18 cellular contexts compared by ENCODE assay signal in genomic region chr10:51269816-51270215, GRCh38.
DNase-seq lines count a peak whose midpoint lies in the region; ATAC-seq and TF ChIP-seq lines count a peak whose summit lies in the region.
"Had no signal": no experiment of that assay in that cellular context is flagged by ENCODE, and none has a peak within 500 bp of the region (broad histone marks: within the 10 kb centered on the region; RNA-seq: fewer than 3 reads in every experiment).

No MANE protein-coding gene starts in this region.

- no peak overlapping the region for H3K4me3 Mint-ChIP-seq in activated naive CD8-positive, alpha-beta T cell treated with anti-CD3 and anti-CD28 coated beads for 36 hours
- H3K4me3 Mint-ChIP-seq: stimulated activated memory B cell treated with anti-CD40 and anti-IgM and Interleukin-4, amounts not matched to agents 10 μg/mL and 1 μg/mL and 100 μg/mL, for 72 hours; T-helper 1 cell treated with Interleukin-12 subunit alpha and Interleukin-12 subunit beta and Interleukin-4 antibody, amounts not matched to agents 30 μg/mL and 1 μg/mL, for 36 hours; type B pancreatic cell had no signal

- H3K27me3 Mint-ChIP-seq in activated naive CD8-positive, alpha-beta T cell treated with anti-CD3 and anti-CD28 coated beads for 36 hours = no peaks in the 10 kb centered on the region
- H3K27me3 Mint-ChIP-seq: stimulated activated memory B cell treated with anti-CD40 and anti-IgM and Interleukin-4, amounts not matched to agents 10 μg/mL and 1 μg/mL and 100 μg/mL, for 72 hours; type B pancreatic cell had no signal

- H3K36me3 Mint-ChIP-seq in activated naive CD8-positive, alpha-beta T cell treated with anti-CD3 and anti-CD28 coated beads for 36 hours = no peaks in the 10 kb centered on the region
- H3K36me3 Mint-ChIP-seq: stimulated activated memory B cell treated with anti-CD40 and anti-IgM and Interleukin-4, amounts not matched to agents 10 μg/mL and 1 μg/mL and 100 μg/mL, for 72 hours had no signal

- DNase-seq in AG09319 (ENCODE audit: extremely low read depth, low read depth) (peak; percentile 39), amniotic stem cell (lab: John Stamatoyannopoulos, UW) (peak; percentile 1), iris pigment epithelial cell (ENCODE audit: low read depth) (peak; percentile 21), dedifferentiated amniotic fluid mesenchymal stem cell (ENCODE audit: extremely low spot score) (no peak)
- no peak for DNase-seq in activated CD4-positive, alpha-beta T cell treated with anti-CD3 and anti-CD28 coated beads for 4 hours
- no peak for DNase-seq in activated naive CD8-positive, alpha-beta T cell treated with anti-CD3 and anti-CD28 coated beads for 36 hours
- DNase-seq: activated CD4-positive, CD25-positive, alpha-beta regulatory T cell treated with anti-CD3 and anti-CD28 coated beads, Interleukin-2, amount 50 U/mL, for 72 hours; activated CD8-positive, alpha-beta memory T cell treated with anti-CD3 and anti-CD28 coated beads, Interleukin-2, amount 50 U/mL, for 4 hours; activated naive CD4-positive, alpha-beta T cell; Calu3; foreskin melanocyte; GF-D8; NCI-H2081 had no signal

- no peaks in the 10 kb centered on the region for H3K4me1 Mint-ChIP-seq in activated naive CD8-positive, alpha-beta T cell treated with anti-CD3 and anti-CD28 coated beads for 36 hours
- H3K4me1 Mint-ChIP-seq: stimulated activated memory B cell treated with anti-CD40 and anti-IgM and Interleukin-4, amounts not matched to agents 10 μg/mL and 1 μg/mL and 100 μg/mL, for 72 hours had no signal

- no peak overlapping the region for H3K27ac Mint-ChIP-seq in activated naive CD8-positive, alpha-beta T cell treated with anti-CD3 and anti-CD28 coated beads for 36 hours
- H3K27ac Mint-ChIP-seq: stimulated activated memory B cell treated with anti-CD40 and anti-IgM and Interleukin-4, amounts not matched to agents 10 μg/mL and 1 μg/mL and 100 μg/mL, for 72 hours; T-helper 1 cell treated with Interleukin-12 subunit alpha and Interleukin-12 subunit beta and Interleukin-4 antibody, amounts not matched to agents 30 μg/mL and 1 μg/mL, for 36 hours; type B pancreatic cell had no signal

- ATAC-seq in HG03175 (IDR thresholded peaks at IDR 0.05; ENCODE audit: unreplicated experiment) = peak; percentile 47
- ATAC-seq in GM21390 (IDR thresholded peaks at IDR 0.05; ENCODE audit: unreplicated experiment) = no peak
- ATAC-seq: stimulated activated memory B cell treated with anti-CD40 and anti-IgM and Interleukin-4, amounts not matched to agents 10 μg/mL and 1 μg/mL and 100 μg/mL, for 72 hours had no signal

- no peaks in the 10 kb centered on the region for H3K9me3 Mint-ChIP-seq in activated naive CD8-positive, alpha-beta T cell treated with anti-CD3 and anti-CD28 coated beads for 36 hours
- H3K9me3 Mint-ChIP-seq: stimulated activated memory B cell treated with anti-CD40 and anti-IgM and Interleukin-4, amounts not matched to agents 10 μg/mL and 1 μg/mL and 100 μg/mL, for 72 hours; T-helper 1 cell treated with Interleukin-12 subunit alpha and Interleukin-12 subunit beta and Interleukin-4 antibody, amounts not matched to agents 30 μg/mL and 1 μg/mL, for 36 hours; type B pancreatic cell had no signal

- TF ChIP-seq CTCF in AG09319 (IDR thresholded peaks at IDR 0.05; ENCODE audit: low read depth, low read length) = no peak

Comparison
In these comparisons a context has a peak if more than half of its experiments do, and no peak if none do; other contexts are left out.
1. DNase-seq: peak in AG09319 (single experiment), amniotic stem cell (single experiment) and iris pigment epithelial cell (single experiment); none in dedifferentiated amniotic fluid mesenchymal stem cell (single experiment), activated CD4-positive, alpha-beta T cell treated with anti-CD3 and anti-CD28 coated beads for 4 hours (0 of 2) and activated naive CD8-positive, alpha-beta T cell treated with anti-CD3 and anti-CD28 coated beads for 36 hours (single experiment).